Comparison of ENCODE assay signal across 23 cellular contexts in genomic region chr9:80020056-80020455, GRCh38.
DNase-seq lines count a peak whose midpoint lies in the region; ATAC-seq, FAIRE-seq and TF ChIP-seq lines count a peak whose summit lies in the region.
"Had no signal": no experiment of that assay in that cellular context is flagged by ENCODE, and none has a peak within 500 bp of the region (broad histone marks: within the 10 kb centered on the region; RNA-seq: fewer than 3 reads in every experiment).

No MANE protein-coding gene starts in this region.

- no peaks in the 10 kb centered on the region for H3K9me3 ChIP-seq in PC-9 (ENCODE audit: insufficient read depth, low read depth)
- peaks cover under 1% of the 10 kb centered on the region for H3K9me3 ChIP-seq in trophoblast cell (ENCODE audit: insufficient read depth, low read depth, low read length)
- no peaks in the 10 kb centered on the region for H3K9me3 ChIP-seq in stomach
- H3K9me3 ChIP-seq: A549, HAP-1 had no signal

- H3K4me2 ChIP-seq in PC-9 (no peak overlapping the region), trophoblast cell (ENCODE audit: low read length) (no peak overlapping the region)
- H3K4me2 ChIP-seq: A549, KMS-11 had no signal

- no peaks in the 10 kb centered on the region for H3K9me2 ChIP-seq in PC-9 (ENCODE audit: insufficient read depth)

- H2AFZ ChIP-seq in PC-9 (0 out of 2 replicates have a peak overlapping the region, but pooled peaks have one; percentile 43), trophoblast cell (ENCODE audit: insufficient read depth, low read length, poor library complexity) (no peak overlapping the region)

- no peaks in the 10 kb centered on the region for H3F3A ChIP-seq in PC-9 (ENCODE audit: insufficient read depth, low read depth)

- peaks cover 4 to 6% of the 10 kb centered on the region in 2 donors for H3K36me3 Mint-ChIP-seq in stimulated activated naive B cell treated with anti-CD40 and anti-IgM and Interleukin-4, amounts not matched to agents 10 μg/mL and 1 μg/mL and 100 μg/mL, for 72 hours
- H3K36me3 Mint-ChIP-seq: CD14-positive monocyte; CD8-positive, alpha-beta T cell had no signal

- FAIRE-seq in H54 (lab: Jason Lieb, UNC), result peak; percentile 11
- FAIRE-seq: A549, D721Med, G401.6, HepG2, HTR-8/SVneo had no signal

- CTCF ChIA-PET in PC-9 (lab: Charles Lee), result no interaction called here

- H3K27me3 ChIP-seq in PC-9 (ENCODE audit: insufficient read depth, low read depth) (no peaks in the 10 kb centered on the region), trophoblast cell (ENCODE audit: insufficient read depth, low read length) (no peaks in the 10 kb centered on the region), stomach (no peaks in the 10 kb centered on the region)

- peak; percentile 22 to 48 for ATAC-seq in stimulated activated naive B cell treated with anti-CD40 and anti-IgM and Interleukin-4, amounts not matched to agents 10 μg/mL and 1 μg/mL and 100 μg/mL, for 72 hours (replicated peaks)
- ATAC-seq in HG03460 (IDR thresholded peaks at IDR 0.05; ENCODE audit: unreplicated experiment), result no peak
- ATAC-seq: A549; CD8-positive, alpha-beta T cell; HepG2 had no signal

- H2BK12ac ChIP-seq in trophoblast cell (ENCODE audit: low read length), result no peak overlapping the region

- no CpG with 5 or more reads among the region's 6 CpGs for WGBS in trophoblast cell (ENCODE audit: extremely low coverage, insufficient coverage, insufficient read length)
- 85 to 93% (median 89%) methylated on average over 6 of the region's 6 CpGs for WGBS in stomach, 5 donors

- H3K23ac ChIP-seq in trophoblast cell (ENCODE audit: low read length), result no peak overlapping the region

- peak overlapping the region; percentile 46 for H3K4me3 Mint-ChIP-seq in stimulated activated naive B cell treated with anti-CD40 and anti-IgM and Interleukin-4, amounts not matched to agents 10 μg/mL and 1 μg/mL and 100 μg/mL, for 72 hours
- H3K4me3 Mint-ChIP-seq: CD14-positive monocyte; CD8-positive, alpha-beta T cell; HFFc6 had no signal

- H2AK5ac ChIP-seq in trophoblast cell (ENCODE audit: low read length), result no peak overlapping the region

- H3K27ac Mint-ChIP-seq in stimulated activated naive B cell treated with anti-CD40 and anti-IgM and Interleukin-4, amounts not matched to agents 10 μg/mL and 1 μg/mL and 100 μg/mL, for 72 hours, result peak overlapping the region; percentile 88
- H3K27ac Mint-ChIP-seq: CD14-positive monocyte; CD8-positive, alpha-beta T cell; HFFc6 had no signal

- TF ChIP-seq CTCF in PC-9 (conservative IDR thresholded peaks at IDR 0.05) (no peak), stomach (IDR thresholded peaks at IDR 0.05) (no peak)

- H4K20me1 ChIP-seq in PC-9 (ENCODE audit: insufficient read depth), result no peaks in the 10 kb centered on the region

- intact Hi-C loops in PC-9 (cut with micrococcal nuclease; ENCODE audit: unreplicated experiment), result no loop called here
- intact Hi-C loops in stomach (cut with DNase I; ENCODE audit: low total_unique reads), result no loop called here

- H3K4me1 ChIP-seq in PC-9 (replicated peaks; ENCODE audit: insufficient read depth) (no peaks in the 10 kb centered on the region), trophoblast cell (ENCODE audit: control insufficient read depth in 1 of 2, insufficient read depth in 2 of 2, low read length in 2 of 2) (no peaks in the 10 kb centered on the region), stomach (no peaks in the 10 kb centered on the region)
- H3K4me1 ChIP-seq: A549, HAP-1 had no signal

- H3K79me1 ChIP-seq in trophoblast cell (ENCODE audit: low read length), result no peaks in the 10 kb centered on the region

- H3K9me3 Mint-ChIP-seq in stimulated activated naive B cell treated with anti-CD40 and anti-IgM and Interleukin-4, amounts not matched to agents 10 μg/mL and 1 μg/mL and 100 μg/mL, for 72 hours, result peaks cover 4 to 7% of the 10 kb centered on the region in 2 donors
- H3K9me3 Mint-ChIP-seq: CD8-positive, alpha-beta T cell; HFFc6 had no signal

- TF ChIP-seq EP300 in stomach (IDR thresholded peaks at IDR 0.05), result no peak

- H3K18ac ChIP-seq in trophoblast cell (ENCODE audit: low read length), result no peak overlapping the region

- TF ChIP-seq POLR2A in H54 (IDR thresholded peaks at IDR 0.05; ENCODE audit: low read depth, low read length) (no peak), stomach (IDR thresholded peaks at IDR 0.05) (no peak)

- no peak overlapping the region for H2BK5ac ChIP-seq in trophoblast cell (ENCODE audit: low read depth, low read length, poor library complexity)

- no peak overlapping the region for H3K9ac ChIP-seq in trophoblast cell (ENCODE audit: low read length)
- H3K9ac ChIP-seq: KMS-11 had no signal

- no peaks in the 10 kb centered on the region for H3K36me3 ChIP-seq in PC-9 (ENCODE audit: low read depth)
- no peaks in the 10 kb centered on the region for H3K36me3 ChIP-seq in trophoblast cell (ENCODE audit: control insufficient read depth in 1 of 2, insufficient read depth in 2 of 2, low read length in 2 of 2)
- no peaks in the 10 kb centered on the region for H3K36me3 ChIP-seq in stomach
- H3K36me3 ChIP-seq: HAP-1 had no signal

- H3K27ac ChIP-seq in PC-9 (no peak overlapping the region), trophoblast cell (ENCODE audit: low read depth, low read length) (no peak overlapping the region), stomach (no peak overlapping the region)
- H3K27ac ChIP-seq: A549, KMS-11 had no signal

- H3K79me2 ChIP-seq in PC-9 (ENCODE audit: low read depth), result no peaks in the 10 kb centered on the region
- H3K79me2 ChIP-seq in trophoblast cell (ENCODE audit: control insufficient read depth, insufficient read depth, low read length, poor library complexity), result no peaks in the 10 kb centered on the region

- POLR2A ChIA-PET in PC-9 (lab: Charles Lee; ENCODE audit: unreplicated experiment), result no interaction called here

- peaks cover 25 to 43% of the 10 kb centered on the region in 2 donors for H3K4me1 Mint-ChIP-seq in stimulated activated naive B cell treated with anti-CD40 and anti-IgM and Interleukin-4, amounts not matched to agents 10 μg/mL and 1 μg/mL and 100 μg/mL, for 72 hours
- H3K4me1 Mint-ChIP-seq: CD14-positive monocyte had no signal

- no peak overlapping the region for H3K4ac ChIP-seq in trophoblast cell (ENCODE audit: low read depth, low read length)

- H4K8ac ChIP-seq in trophoblast cell (ENCODE audit: low read depth, low read length), result no peak overlapping the region

- no TSS peak for BruUV-seq in PC-9 (replicated peaks; lab: Mats Ljungman, UMichigan)

- no peak overlapping the region for H3K14ac ChIP-seq in trophoblast cell (ENCODE audit: low read length)

- H3K27me3 Mint-ChIP-seq in stimulated activated naive B cell treated with anti-CD40 and anti-IgM and Interleukin-4, amounts not matched to agents 10 μg/mL and 1 μg/mL and 100 μg/mL, for 72 hours, result no peaks in the 10 kb centered on the region

- DNase-seq in H54 (ENCODE audit: insufficient read length, low spot score), result no peak
- DNase-seq in PC-9, result no peak
- peak; percentile 64 to 83 for DNase-seq in trophoblast cell
- DNase-seq in stimulated activated naive B cell treated with anti-CD40 and anti-IgM and Interleukin-4, amounts not matched to agents 10 μg/mL and 1 μg/mL and 100 μg/mL, for 72 hours, result no peak
- DNase-seq in stomach, result no peak
- no peak for DNase-seq in activated CD4-positive, alpha-beta T cell treated with anti-CD3 and anti-CD28 coated beads, Interleukin-2, amount 50 U/mL, for 48 hours
- DNase-seq in HCEC 1CT, result no peak
- DNase-seq: CD8-positive, alpha-beta T cell; COR-L47; DMS153; DMS79 treated with DMSO at 0.1 percent for 48 hours; EL; GOT3; HFFc6 had no signal

- no peak overlapping the region for H2BK120ac ChIP-seq in trophoblast cell (ENCODE audit: insufficient read depth, low read length, poor library complexity)

- no peak overlapping the region for H4K12ac ChIP-seq in trophoblast cell (ENCODE audit: low read depth, low read length)

- H3K4me3 ChIP-seq in PC-9, result no peak overlapping the region
- H3K4me3 ChIP-seq in trophoblast cell (ENCODE audit: low read depth, low read length), result no peak overlapping the region
- no peak overlapping the region for H3K4me3 ChIP-seq in stomach
- H3K4me3 ChIP-seq: A549, HAP-1 had no signal

- no peak overlapping the region for H4K91ac ChIP-seq in trophoblast cell (ENCODE audit: low read depth, low read length)

Comparison
In these comparisons a context has a peak if more than half of its experiments do, and no peak if none do; other contexts are left out.
1. DNase-seq: peak in trophoblast cell (2 of 2); none in H54 (single experiment), PC-9 (0 of 2), stimulated activated naive B cell treated with anti-CD40 and anti-IgM and Interleukin-4, amounts not matched to agents 10 μg/mL and 1 μg/mL and 100 μg/mL, for 72 hours (single experiment), stomach (single experiment), activated CD4-positive, alpha-beta T cell treated with anti-CD3 and anti-CD28 coated beads, Interleukin-2, amount 50 U/mL, for 48 hours (0 of 2) and HCEC 1CT (single experiment).